ENCODE assay signal across 1 cellular context in genomic region chr12:107803092-107803491, GRCh38.
TF ChIP-seq lines count a peak whose summit lies in the region.

No MANE protein-coding gene starts in this region.

TF ChIP-seq in HEK293, 187 proteins besides CTCF, POLR2A, EP300 and RAD21 (continued from another document):
- peak; percentile 18; the same call in 1 of the 2 replicates for TF ChIP-seq PRDM6 (tag by site-specific recombination; IDR thresholded peaks at IDR 0.05)
- TF ChIP-seq ATF2 (tag by site-specific recombination; IDR thresholded peaks at IDR 0.05; ENCODE audit: low read depth) = peak; percentile 85
